In genomic region chr10:18689498-18689897, GRCh38 we compare ENCODE assay signal across 9 cellular contexts. TPM values are rescaled to one million over a fixed set of nuclear protein-coding genes. Genes with fewer than 3 reads are reported as not detected.
DNase-seq lines count a peak whose midpoint lies in the region; ATAC-seq, FAIRE-seq and TF ChIP-seq lines count a peak whose summit lies in the region.
"Had no signal": no experiment of that assay in that cellular context is flagged by ENCODE, and none has a peak within 500 bp of the region (broad histone marks: within the 10 kb centered on the region; RNA-seq: fewer than 3 reads in every experiment).

No MANE protein-coding gene starts in this region.

- no peaks in the 10 kb centered on the region for H4K20me1 ChIP-seq in GM12878 (ENCODE audit: control insufficient read depth, insufficient read depth)

- intact Hi-C loops in GM12878 (cut with micrococcal nuclease; ENCODE audit: unreplicated experiment), result no loop called here

- POLR2A ChIA-PET in GM10248 (lab: Yijun Ruan, JAX), result no interaction called here
- POLR2A ChIA-PET in GM12878 (lab: Charles Lee), result no interaction called here

- peak; percentile 28 for TF ChIP-seq CTCF in GM10248 (IDR thresholded peaks at IDR 0.05; ENCODE audit: control extremely low read depth, extremely low read depth, low read depth, missing control alignments)
- peak in 2 of 3 experiments; percentile 27 to 44; a peak in 2 of 6 replicates for TF ChIP-seq CTCF in GM12878 (IDR thresholded peaks at IDR 0.05 in 2 of 3, conservative IDR thresholded peaks at IDR 0.05 in 1 of 3; ENCODE audit: control insufficient read depth in 2 of 3, extremely low read depth in 1 of 3, insufficient read depth in 1 of 3, low read depth in 3 of 3, low read length in 3 of 3)
- no peak for TF ChIP-seq CTCF in glutamatergic neuron (IDR thresholded peaks at IDR 0.05; ENCODE audit: partially characterized antibody, unreplicated experiment)

- no peak overlapping the region for H3K4me2 ChIP-seq in GM12878 (ENCODE audit: control insufficient read depth, insufficient read depth)

- no peaks in the 10 kb centered on the region for H3K9me3 Mint-ChIP-seq in glutamatergic neuron (ENCODE audit: unreplicated experiment)

- ATAC-seq in GM12878, result peak; percentile 55

- H3K79me2 ChIP-seq in GM12878 (ENCODE audit: control insufficient read depth, insufficient read depth, low read length), result no peaks in the 10 kb centered on the region

- H3K27ac ChIP-seq in GM12878 (ENCODE audit: control insufficient read depth, insufficient read depth), result no peak overlapping the region

- peaks cover 3% of the 10 kb centered on the region for H3K27me3 Mint-ChIP-seq in glutamatergic neuron (ENCODE audit: unreplicated experiment)

- no peak for FAIRE-seq in GM12878 (lab: Jason Lieb, UNC)

- RAD21 ChIA-PET in GM12878 (lab: Charles Lee; ENCODE audit: unreplicated experiment), result no interaction called here

- TF ChIP-seq RAD21 in GM12878 (IDR thresholded peaks at IDR 0.05; ENCODE audit: insufficient read depth, low read depth, low read length), result peak; percentile 57

- BruUV-seq in GM12878 (replicated peaks; lab: Mats Ljungman, UMichigan), result no TSS peak

- no peak overlapping the region for H3K4me3 Mint-ChIP-seq in glutamatergic neuron (ENCODE audit: unreplicated experiment)

- H2AFZ ChIP-seq in GM12878 (ENCODE audit: control insufficient read depth, low read depth, low read length), result no peak overlapping the region

- no peaks in the 10 kb centered on the region for H3K4me1 ChIP-seq in GM12878 (ENCODE audit: control insufficient read depth, insufficient read depth, low read length)

- CTCF ChIA-PET in GM10248 (lab: Yijun Ruan, JAX), result interaction anchor here (1.3 kb wide), 1 partner anchor 11 kb away, joined by 3 read pairs; no protein-coding TSS in a partner anchor
- CTCF ChIA-PET in GM12878 (lab: Yijun Ruan, JAX), result interaction anchor here (0.7 to 1.8 kb wide), 3 partner anchors 11 to 439 kb away, joined by 3 to 4 read pairs (median 3); no protein-coding TSS in a partner anchor

- H3K4me1 Mint-ChIP-seq in glutamatergic neuron (ENCODE audit: low read depth, unreplicated experiment), result peaks cover 3% of the 10 kb centered on the region

- no peaks in the 10 kb centered on the region for H3K27me3 ChIP-seq in GM12878 (replicated peaks in 1 of 2; ENCODE audit: control insufficient read depth in 2 of 2, insufficient read depth in 2 of 2, low read length in 1 of 2)

- TF ChIP-seq POLR2A in GM12878 (IDR thresholded peaks at IDR 0.05; ENCODE audit: low read depth, low read length), result no peak

- no peak for TF ChIP-seq EP300 in GM12878 (IDR thresholded peaks at IDR 0.05; ENCODE audit: borderline replicate concordance in 1 of 2, control insufficient read depth in 1 of 2, low read depth in 2 of 2, low read length in 2 of 2)

- in situ Hi-C loops in GM12878 (cut with MboI), result no loop called here

- no peak overlapping the region for H3K4me3 ChIP-seq in GM12878

- no peaks in the 10 kb centered on the region for H3K36me3 ChIP-seq in GM12878 (ENCODE audit: control insufficient read depth in 2 of 2, insufficient read depth in 2 of 2, low read length in 1 of 2)

- SMC1A ChIA-PET in GM12878 (lab: Charles Lee; ENCODE audit: uncharacterized antibody, unreplicated experiment), result interaction anchor here (0.8 kb wide), 1 partner anchor 399 kb away, joined by 3 read pairs; no protein-coding TSS in a partner anchor

- DNase-seq in GM10248 (ENCODE audit: extremely low spot score) (no peak), NAMALWA (ENCODE audit: low spot score) (peak; percentile 41), GM12878 (ENCODE audit: low read depth, low spot score) (no peak), medulla oblongata (ENCODE audit: extremely low spot score) (peak; percentile 18), glutamatergic neuron (no peak), T-helper 1 cell (no peak)
- no peak for DNase-seq in stimulated activated naive CD4-positive, alpha-beta T cell (lab: John Stamatoyannopoulos, UW)
- DNase-seq: activated effector memory CD4-positive, alpha-beta T cell treated with anti-CD3 and anti-CD28 coated beads, Interleukin-2, amount 50 U/mL, for 16 hours; NCI-H774 had no signal

- 14% methylated on average over 3 of the region's 3 CpGs for whole genome bisulfite sequencing in GM12878 (ENCODE audit: insufficient coverage, insufficient replicate concordance, low lambda C conversion rate, missing lambda C conversion rate)

- no peak overlapping the region for H3K27ac Mint-ChIP-seq in glutamatergic neuron (ENCODE audit: unreplicated experiment)

- H3K36me3 Mint-ChIP-seq in glutamatergic neuron (ENCODE audit: unreplicated experiment), result peaks cover 1% of the 10 kb centered on the region

- no peak overlapping the region for H3K9ac ChIP-seq in GM12878 (ENCODE audit: control insufficient read depth, insufficient read depth, low read length)

- H3K9me3 ChIP-seq in GM12878 (replicated peaks; ENCODE audit: control insufficient read depth, insufficient read depth, low read length), result no peaks in the 10 kb centered on the region

TF ChIP-seq in GM12878, 131 proteins besides CTCF, POLR2A, EP300 and RAD21:
- no peak for TF ChIP-seq MXI1 (IDR thresholded peaks at IDR 0.05; ENCODE audit: low read depth, low read length)
- 0 out of 2 replicates have a peak, but pooled peaks have one; percentile 10 for TF ChIP-seq SMC3 (IDR thresholded peaks at IDR 0.05; ENCODE audit: borderline replicate concordance, low read length)

RNA-seq across cellular contexts. Expression of gene ARL5B, which starts 30.3 kb away (rescaled TPM):
- total RNA-seq in GM12878 (2013; cell fraction: nucleolus; rRNA removed), result 47.0 and 50.1 TPM in 2 replicates
- 9.7 and 11.9 TPM in 2 replicates for total RNA-seq in GM12878 (2014; rRNA removed)
- 12.9 and 13.0 TPM in 2 replicates for total RNA-seq in GM12878 (2014; rRNA removed; fragmentation: Illumina TruSeq; extraction: Trizol)
- 8.6 and 9.0 TPM in 2 replicates for total RNA-seq in GM12878 (2021)
- polyA plus RNA-seq in GM12878 (2011; ENCODE audit: low read depth), result 3.8 TPM
- polyA plus RNA-seq in GM12878 (2011; rRNA removed), result 20.7 and 33.3 TPM in 2 replicates
- 4.0 and 6.0 TPM in 2 replicates for polyA plus RNA-seq in GM12878 (2011; cell fraction: cytosol; rRNA removed)
- 15.0 and 21.7 TPM in 2 replicates for polyA plus RNA-seq in GM12878 (2011; cell fraction: nucleus; rRNA removed)
- polyA plus RNA-seq in GM12878 (2012), result 8.0 and 9.9 TPM in 2 replicates
- polyA plus RNA-seq in GM12878 (2014; fragmentation: Illumina TruSeq; extraction: Trizol), result 10.3 and 14.7 TPM in 2 replicates
- 1 to 10 TPM; 2.5 to 2.6 TPM for polyA plus RNA-seq in GM12878 (2014; fragmentation: Nextera tagmentation; extraction: Ambion mirVana)
- 4.5 and 6.0 TPM in 2 replicates for polyA plus RNA-seq in GM12878 (2014; rRNA removed)
- 1 to 10 TPM; 8.3 to 9.1 TPM for polyA plus RNA-seq in GM12878 (2016; fragmentation: Nextera tagmentation; extraction: Ambion mirVana)
- 9.8 and 15.8 TPM in 2 replicates for polyA minus RNA-seq in GM12878 (2011; rRNA and poly(A)+ RNA removed)
- 6.4 and 7.5 TPM in 2 replicates for polyA minus RNA-seq in GM12878 (2011; cell fraction: cytosol; rRNA and poly(A)+ RNA removed)
- polyA minus RNA-seq in GM12878 (2011; cell fraction: nucleus; rRNA and poly(A)+ RNA removed), result 12.3 and 13.4 TPM in 2 replicates
- total RNA-seq in glutamatergic neuron (ENCODE audit: unreplicated experiment), result 41.4 TPM

RNA-seq across cellular contexts. Expression of gene NSUN6, which starts 38.1 kb away (rescaled TPM):
- 94.9 and 118 TPM in 2 replicates for total RNA-seq in GM12878 (2013; cell fraction: nucleolus; rRNA removed)
- total RNA-seq in GM12878 (2014; rRNA removed) (14.0 and 14.2 TPM in 2 replicates), GM12878 (2014; rRNA removed; fragmentation: Illumina TruSeq; extraction: Trizol) (19.7 and 19.8 TPM in 2 replicates), GM12878 (2021) (11.5 and 14.6 TPM in 2 replicates), glutamatergic neuron (ENCODE audit: unreplicated experiment) (20.7 TPM)
- 17.2 TPM for polyA plus RNA-seq in GM12878 (2011; ENCODE audit: low read depth)
- polyA plus RNA-seq in GM12878 (2011; rRNA removed) (24.5 and 38.7 TPM in 2 replicates), GM12878 (2014; fragmentation: Illumina TruSeq; extraction: Trizol) (17.1 and 20.4 TPM in 2 replicates), GM12878 (2014; fragmentation: Nextera tagmentation; extraction: Ambion mirVana) (10 to 100 TPM; 10.2 to 11.3 TPM), GM12878 (2014; rRNA removed) (13.7 and 13.9 TPM in 2 replicates), GM12878 (2016; fragmentation: Nextera tagmentation; extraction: Ambion mirVana) (10 to 100 TPM; 18.7 to 25.0 TPM)
- 13.1 and 13.9 TPM in 2 replicates for polyA plus RNA-seq in GM12878 (2011; cell fraction: cytosol; rRNA removed)
- polyA plus RNA-seq in GM12878 (2011; cell fraction: nucleus; rRNA removed), result 23.3 and 31.0 TPM in 2 replicates
- 8.2 and 8.9 TPM in 2 replicates for polyA plus RNA-seq in GM12878 (2012)
- 18.5 and 22.4 TPM in 2 replicates for polyA minus RNA-seq in GM12878 (2011; rRNA and poly(A)+ RNA removed)
- polyA minus RNA-seq in GM12878 (2011; cell fraction: cytosol; rRNA and poly(A)+ RNA removed), result 5.7 and 12.8 TPM in 2 replicates
- 26.1 and 35.2 TPM in 2 replicates for polyA minus RNA-seq in GM12878 (2011; cell fraction: nucleus; rRNA and poly(A)+ RNA removed)

Comparison
In these comparisons a context has a peak if more than half of its experiments do, and no peak if none do; other contexts are left out.
1. DNase-seq: peak in NAMALWA (single experiment) and medulla oblongata (single experiment); none in GM10248 (single experiment), GM12878 (single experiment), glutamatergic neuron (single experiment), stimulated activated naive CD4-positive, alpha-beta T cell (0 of 6) and T-helper 1 cell (0 of 5).